ENCODE assay signal across 25 cellular contexts in the genomic region with DNA sequence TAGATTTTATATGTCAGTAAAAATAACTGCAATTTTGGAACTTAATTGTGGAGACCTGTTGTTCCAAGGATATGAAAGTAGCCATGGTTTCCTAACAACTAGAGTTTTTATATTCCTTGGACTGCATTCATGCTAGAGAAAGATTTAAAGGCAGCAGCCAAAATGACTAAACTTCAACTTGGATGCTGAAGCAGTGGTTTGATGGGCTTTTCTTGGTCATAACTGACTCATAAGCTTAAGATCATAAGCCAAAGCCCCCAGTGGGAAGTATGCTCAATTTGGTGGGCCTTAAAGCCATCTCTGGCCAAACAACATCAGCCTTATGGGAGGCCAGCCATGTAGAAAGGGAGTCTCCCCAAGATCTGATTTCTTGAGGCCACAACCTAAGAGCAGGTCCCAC.
"Had no signal": no experiment of that assay in that cellular context is flagged by ENCODE, and none has a peak within 500 bp of the region (broad histone marks: within the 10 kb centered on the region; RNA-seq: fewer than 3 reads in every experiment).

No MANE protein-coding gene starts in this region.

- H3K4me1 ChIP-seq: gastrocnemius medialis, left lung, prostate gland, vagina had no signal

- H3K27me3 ChIP-seq: gastrocnemius medialis, left lung, neutrophil, ovary, vagina had no signal

- H3K4me3 ChIP-seq: gastrocnemius medialis, left lung, lung, mucosa of descending colon, ovary, prostate gland, vagina had no signal

- ATAC-seq: esophagus mucosa, gastrocnemius medialis, left lung, mucosa of descending colon had no signal

- H3K27ac ChIP-seq: gastrocnemius medialis, left lung, neutrophil, prostate gland, vagina, VCaP had no signal

- H3K36me3 ChIP-seq: ovary had no signal

- H3K9me3 ChIP-seq: gastrocnemius medialis, left lung, mucosa of descending colon, neutrophil, ovary, prostate gland, vagina had no signal

- DNase-seq: activated CD4-positive, alpha-beta T cell treated with anti-CD3 and anti-CD28 coated beads for 4 hours; activated CD4-positive, alpha-beta T cell treated with anti-CD3 and anti-CD28 coated beads, Interleukin-2, amount 50 U/mL, for 4 hours; activated effector memory CD4-positive, alpha-beta T cell treated with Interleukin-2 at 50 U/mL for 16 hours; activated naive CD4-positive, alpha-beta T cell treated with Interleukin-2 at 50 U/mL for 16 hours; anterior cingulate cortex; caudate nucleus; endodermal cell; gastrocnemius medialis; kidney glomerular epithelial cell; left lung; mesendoderm; mucosa of descending colon; nephron progenitor cell; retina; stimulated activated CD4-positive, alpha-beta T cell treated with anti-CD3 and anti-CD28 coated beads, Interleukin-15, amount 100 ng/mL, for 24 hours; stimulated activated CD4-positive, alpha-beta T cell treated with anti-CD3 and anti-CD28 coated beads, Interleukin-2, amount 100 ng/mL, for 24 hours; stimulated activated naive CD4-positive, alpha-beta T cell; T-helper 9 cell had no signal
